ENCODE assay signal across 2 cellular contexts in genomic region chr19:47179643-47180310, GRCh38.
TF ChIP-seq lines count a peak whose summit lies in the region.

No MANE protein-coding gene starts in this region.

TF ChIP-seq in GM23338, 12 proteins besides CTCF, POLR2A, EP300 and RAD21:
- TF ChIP-seq JUNB (IDR thresholded peaks at IDR 0.05; ENCODE audit: unreplicated experiment) (no peak), STAT1 (IDR thresholded peaks at IDR 0.05; ENCODE audit: unreplicated experiment) (no peak), NANOG (IDR thresholded peaks at IDR 0.05; ENCODE audit: borderline replicate concordance) (no peak), ZNF462 (CRISPR knock-in tag; IDR thresholded peaks at IDR 0.05) (no peak), POLR2AphosphoS5 (IDR thresholded peaks at IDR 0.05; ENCODE audit: low read depth) (no peak), CREB1 (CRISPR knock-in tag; IDR thresholded peaks at IDR 0.05; ENCODE audit: low read depth) (no peak), ZNF331 (CRISPR knock-in tag; IDR thresholded peaks at IDR 0.05; ENCODE audit: low read depth) (no peak), EZH2 (IDR thresholded peaks at IDR 0.05; ENCODE audit: low read depth, unreplicated experiment) (no peak), REST (IDR thresholded peaks at IDR 0.05; ENCODE audit: unreplicated experiment) (no peak), ZNF114 (CRISPR knock-in tag; IDR thresholded peaks at IDR 0.05) (no peak), EZH2phosphoT487 (IDR thresholded peaks at IDR 0.05; ENCODE audit: unreplicated experiment) (no peak)
TF ChIP-seq in GM23338: peak in this region for 0.

TF ChIP-seq in SK-N-SH, 30 proteins besides CTCF, POLR2A, EP300 and RAD21:
- TF ChIP-seq, protein P1, sequence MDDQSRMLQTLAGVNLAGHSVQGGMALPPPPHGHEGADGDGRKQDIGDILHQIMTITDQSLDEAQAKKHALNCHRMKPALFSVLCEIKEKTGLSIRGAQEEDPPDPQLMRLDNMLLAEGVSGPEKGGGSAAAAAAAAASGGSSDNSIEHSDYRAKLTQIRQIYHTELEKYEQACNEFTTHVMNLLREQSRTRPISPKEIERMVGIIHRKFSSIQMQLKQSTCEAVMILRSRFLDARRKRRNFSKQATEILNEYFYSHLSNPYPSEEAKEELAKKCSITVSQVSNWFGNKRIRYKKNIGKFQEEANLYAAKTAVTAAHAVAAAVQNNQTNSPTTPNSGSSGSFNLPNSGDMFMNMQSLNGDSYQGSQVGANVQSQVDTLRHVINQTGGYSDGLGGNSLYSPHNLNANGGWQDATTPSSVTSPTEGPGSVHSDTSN (IDR thresholded peaks at IDR 0.05): no peak
- TF ChIP-seq ZBTB33 (IDR thresholded peaks at IDR 0.05; ENCODE audit: borderline replicate concordance, low read depth): no peak
- TF ChIP-seq JUND (IDR thresholded peaks at IDR 0.05): no peak
- TF ChIP-seq NRF1 (IDR thresholded peaks at IDR 0.05; ENCODE audit: low read depth, low read length): no peak
- TF ChIP-seq GATA2 (CRISPR knock-in tag; IDR thresholded peaks at IDR 0.05): no peak
- TF ChIP-seq POLR2AphosphoS5 (IDR thresholded peaks at IDR 0.05; ENCODE audit: low read depth, low read length): no peak
- TF ChIP-seq RFX5 (IDR thresholded peaks at IDR 0.05; ENCODE audit: low read length): no peak
- TF ChIP-seq NFIC (IDR thresholded peaks at IDR 0.05; ENCODE audit: borderline replicate concordance): no peak
